ENCODE assay signal across 11 cellular contexts in genomic region chr2:134021830-134022524, GRCh38.
A peak's percentile ranks its signal among the peaks of the same experiment; 100 is the strongest.
DNase-seq lines count a peak whose midpoint lies in the region; ATAC-seq and TF ChIP-seq lines count a peak whose summit lies in the region.
"Had no signal": no experiment of that assay in that cellular context is flagged by ENCODE, and none has a peak within 500 bp of the region (broad histone marks: within the 10 kb centered on the region; RNA-seq: fewer than 3 reads in every experiment).

No MANE protein-coding gene starts in this region.

- no peaks in the 10 kb centered on the region for H3K36me3 ChIP-seq in GM06990 (ENCODE audit: control insufficient read depth, insufficient read depth, low read length)
- H3K36me3 ChIP-seq in left lung = no peaks in the 10 kb centered on the region
- no peaks in the 10 kb centered on the region for H3K36me3 ChIP-seq in SJCRH30

- H3K4me3 ChIP-seq in GM06990 (replicated peaks; ENCODE audit: low read depth, low read length) (no peak overlapping the region), left lung (no peak overlapping the region), right cardiac atrium (ENCODE audit: low read length) (no peak overlapping the region), SJCRH30 (no peak overlapping the region)
- H3K4me3 ChIP-seq: hepatocyte had no signal

- H3K4me1 ChIP-seq in left lung = no peaks in the 10 kb centered on the region
- H3K4me1 ChIP-seq in right cardiac atrium (ENCODE audit: control insufficient read depth, insufficient read depth, low read length) = no peaks in the 10 kb centered on the region
- H3K4me1 ChIP-seq in SJCRH30 = 0 out of 2 replicates have a peak, but pooled peaks cover 2% of the 10 kb centered on the region

- TF ChIP-seq CTCF in GM06990 (IDR thresholded peaks at IDR 0.05; ENCODE audit: insufficient read depth, low read length, poor library complexity, severe bottlenecking) (no peak), left lung (IDR thresholded peaks at IDR 0.05) (no peak)

- intact Hi-C loops in left lung (cut with DNase I) = no loop called here
- intact Hi-C loops in right cardiac atrium (cut with DNase I) = no loop called here

- DNase-seq in GM06990 (ENCODE audit: extremely low read depth, insufficient read length) (peak; percentile 61), left lung (no peak), right cardiac atrium (no peak), SKM-1 (lab: John Stamatoyannopoulos, UW; ENCODE audit: unreplicated experiment) (no peak), SJCRH30 (no peak)
- DNase-seq: activated CD8-positive, alpha-beta memory T cell treated with anti-CD3 and anti-CD28 coated beads, Interleukin-2, amount 50 U/mL, for 48 hours; CD4-positive, CD25-positive, alpha-beta regulatory T cell had no signal

- 88% methylated on average over 5 of the region's 5 CpGs for WGBS in right cardiac atrium

- H3K27me3 ChIP-seq in GM06990 (replicated peaks; ENCODE audit: control insufficient read depth, insufficient read depth, low read length) (no peaks in the 10 kb centered on the region), left lung (peaks cover 0 to 6% of the 10 kb centered on the region in 2 donors), right cardiac atrium (ENCODE audit: control insufficient read depth, insufficient read depth) (no peaks in the 10 kb centered on the region), SJCRH30 (peaks cover 2% of the 10 kb centered on the region; the same call in 1 of the 2 replicates)

- H3K27ac ChIP-seq in left lung = no peak overlapping the region
- no peak overlapping the region for H3K27ac ChIP-seq in right cardiac atrium (ENCODE audit: low read length)
- H3K27ac ChIP-seq in SJCRH30 = no peak overlapping the region
- H3K27ac ChIP-seq: hepatocyte had no signal

- ATAC-seq in GM19043 (IDR thresholded peaks at IDR 0.05; ENCODE audit: low read depth, unreplicated experiment) (peak; percentile 90), HG02759 (IDR thresholded peaks at IDR 0.05; ENCODE audit: unreplicated experiment) (peak; percentile 98), HG03565 (IDR thresholded peaks at IDR 0.05; ENCODE audit: unreplicated experiment) (peak; percentile 93), left lung (no peak), right cardiac atrium (no peak)

- H3K9me3 ChIP-seq in left lung = no peaks in the 10 kb centered on the region
- H3K9me3 ChIP-seq in right cardiac atrium (ENCODE audit: control insufficient read depth, low read length) = no peaks in the 10 kb centered on the region
- no peaks in the 10 kb centered on the region for H3K9me3 ChIP-seq in SJCRH30 (replicated peaks)

Comparison
In these comparisons a context has a peak if more than half of its experiments do, and no peak if none do; other contexts are left out.
1. ATAC-seq: peak in GM19043 (single experiment), HG02759 (single experiment) and HG03565 (single experiment); none in left lung (single experiment) and right cardiac atrium (0 of 2).